18 cellular contexts compared by ENCODE assay signal in genomic region chr4:107618656-107619055, GRCh38.
"Had no signal": no experiment of that assay in that cellular context is flagged by ENCODE, and none has a peak within 500 bp of the region (broad histone marks: within the 10 kb centered on the region; RNA-seq: fewer than 3 reads in every experiment).

No MANE protein-coding gene starts in this region.

- H3K4me3 Mint-ChIP-seq: activated CD4-positive, alpha-beta memory T cell treated with anti-CD3 and anti-CD28 coated beads for 36 hours; activated naive CD8-positive, alpha-beta T cell treated with anti-CD3 and anti-CD28 coated beads for 36 hours; activated T-cell treated with anti-CD3 and anti-CD28 coated beads, Interleukin-2, amount 50 U/mL, for 4 hours; central memory CD8-positive, alpha-beta T cell; effector memory CD8-positive, alpha-beta T cell; naive B cell; stimulated activated naive B cell treated with anti-CD40 and anti-IgM and Interleukin-4, amounts not matched to agents 10 μg/mL and 1 μg/mL and 100 μg/mL, for 72 hours had no signal

- H3K27me3 Mint-ChIP-seq: activated CD4-positive, alpha-beta memory T cell treated with anti-CD3 and anti-CD28 coated beads for 36 hours; activated naive CD8-positive, alpha-beta T cell treated with anti-CD3 and anti-CD28 coated beads for 36 hours; central memory CD8-positive, alpha-beta T cell; effector memory CD8-positive, alpha-beta T cell; naive B cell; stimulated activated naive B cell treated with anti-CD40 and anti-IgM and Interleukin-4, amounts not matched to agents 10 μg/mL and 1 μg/mL and 100 μg/mL, for 72 hours had no signal

- H3K4me1 Mint-ChIP-seq: stimulated activated naive B cell treated with anti-CD40 and anti-IgM and Interleukin-4, amounts not matched to agents 10 μg/mL and 1 μg/mL and 100 μg/mL, for 72 hours had no signal

- DNase-seq: activated CD4-positive, alpha-beta memory T cell treated with anti-CD3 and anti-CD28 coated beads for 36 hours; activated CD4-positive, CD25-positive, alpha-beta regulatory T cell treated with anti-CD3 and anti-CD28 coated beads, Interleukin-2, amount 50 U/mL, for 72 hours; activated gamma-delta T cell; activated naive CD8-positive, alpha-beta T cell treated with anti-CD3 and anti-CD28 coated beads for 36 hours; activated T-cell treated with anti-CD3 and anti-CD28 coated beads, Interleukin-2, amount 50 U/mL, for 4 hours; effector memory CD8-positive, alpha-beta T cell; hypothalamus; midbrain; naive B cell; stimulated activated CD4-positive, alpha-beta T cell treated with anti-CD3 and anti-CD28 coated beads, Interleukin-2, amount 100 ng/mL, for 24 hours; stimulated activated naive B cell treated with anti-CD40 and anti-IgM and Interleukin-4, amounts not matched to agents 10 μg/mL and 1 μg/mL and 100 μg/mL, for 72 hours; substantia nigra; T-helper 9 cell; upper lobe of right lung had no signal

- H3K4me1 ChIP-seq: right atrium auricular region had no signal

- H3K4me3 ChIP-seq: right atrium auricular region, upper lobe of right lung had no signal

- H3K27ac Mint-ChIP-seq: activated CD4-positive, alpha-beta memory T cell treated with anti-CD3 and anti-CD28 coated beads for 36 hours; activated naive CD8-positive, alpha-beta T cell treated with anti-CD3 and anti-CD28 coated beads for 36 hours; stimulated activated naive B cell treated with anti-CD40 and anti-IgM and Interleukin-4, amounts not matched to agents 10 μg/mL and 1 μg/mL and 100 μg/mL, for 72 hours had no signal

- H3K27me3 ChIP-seq: neutrophil, right atrium auricular region, upper lobe of right lung had no signal

- H3K27ac ChIP-seq: epithelial cell of prostate, neutrophil, upper lobe of right lung had no signal

- H3K9me3 ChIP-seq: neutrophil, upper lobe of right lung had no signal

- H3K9me3 Mint-ChIP-seq: central memory CD8-positive, alpha-beta T cell had no signal

- ATAC-seq: activated T-cell treated with anti-CD3 and anti-CD28 coated beads, Interleukin-2, amount 50 U/mL, for 4 hours; effector memory CD8-positive, alpha-beta T cell; stimulated activated naive B cell treated with anti-CD40 and anti-IgM and Interleukin-4, amounts not matched to agents 10 μg/mL and 1 μg/mL and 100 μg/mL, for 72 hours had no signal

- H3K36me3 ChIP-seq: neutrophil, right atrium auricular region had no signal
